In genomic region chr14:99841436-99842071, GRCh38 we compare ENCODE assay signal across 1 cellular context.
TF ChIP-seq lines count a peak whose summit lies in the region.

No MANE protein-coding gene starts in this region.

TF ChIP-seq in GM23338, 12 proteins besides CTCF, POLR2A, EP300 and RAD21 (continued from another document):
- TF ChIP-seq REST (IDR thresholded peaks at IDR 0.05; ENCODE audit: unreplicated experiment) (no peak), NANOG (IDR thresholded peaks at IDR 0.05; ENCODE audit: borderline replicate concordance) (no peak), JUNB (IDR thresholded peaks at IDR 0.05; ENCODE audit: unreplicated experiment) (no peak), ZNF114 (CRISPR knock-in tag; IDR thresholded peaks at IDR 0.05) (no peak), ETS1 (IDR thresholded peaks at IDR 0.05) (no peak)
